1 cellular context compared by ENCODE assay signal in genomic region chr16:88691924-88692560, GRCh38.
TF ChIP-seq lines count a peak whose summit lies in the region.

No MANE protein-coding gene starts in this region.

TF ChIP-seq in HepG2, 621 proteins besides CTCF, POLR2A, EP300 and RAD21:
- TF ChIP-seq ZFP37 (CRISPR knock-in tag; IDR thresholded peaks at IDR 0.05; ENCODE audit: borderline replicate concordance) (no peak), MXD4 (CRISPR knock-in tag; IDR thresholded peaks at IDR 0.05) (no peak), MTF2 (CRISPR knock-in tag; IDR thresholded peaks at IDR 0.05; ENCODE audit: borderline replicate concordance) (no peak), ZBTB8A (CRISPR knock-in tag; IDR thresholded peaks at IDR 0.05; ENCODE audit: borderline replicate concordance, low read depth) (no peak), ZNF343 (CRISPR knock-in tag; IDR thresholded peaks at IDR 0.05) (no peak), ZNF580 (CRISPR knock-in tag; IDR thresholded peaks at IDR 0.05; ENCODE audit: borderline replicate concordance, low read depth) (no peak), ZMYM3 (CRISPR knock-in tag; IDR thresholded peaks at IDR 0.05) (0 out of 2 replicates have a peak, but pooled peaks have one; percentile 28), ZNF788 (CRISPR knock-in tag; IDR thresholded peaks at IDR 0.05; ENCODE audit: borderline replicate concordance) (0 out of 2 replicates have a peak, but pooled peaks have one; percentile 17), ZC3H13 (CRISPR knock-in tag; IDR thresholded peaks at IDR 0.05) (no peak), ZNF749 (CRISPR knock-in tag; IDR thresholded peaks at IDR 0.05; ENCODE audit: borderline replicate concordance) (no peak), POLR2AphosphoS2 (IDR thresholded peaks at IDR 0.05; ENCODE audit: low read depth, low read length) (no peak), ZNF260 (CRISPR knock-in tag; IDR thresholded peaks at IDR 0.05; ENCODE audit: borderline replicate concordance, low read depth) (no peak)
